7 cellular contexts compared by ENCODE assay signal in genomic region chr9:107296592-107296991, GRCh38. TPM values are rescaled to one million over a fixed set of nuclear protein-coding genes. Genes with fewer than 3 reads are reported as not detected.
DNase-seq lines count a peak whose midpoint lies in the region; ATAC-seq, FAIRE-seq and TF ChIP-seq lines count a peak whose summit lies in the region.
"Not testable (repeated sequence)": the region's sequence is repeated elsewhere in the genome, so short reads cannot be mapped to it uniquely, and the experiment has no call there.

No MANE protein-coding gene starts in this region.

- H3K4ac ChIP-seq in trophoblast cell (ENCODE audit: low read depth, low read length) = peak overlapping the region; percentile 95

- H3K36me3 ChIP-seq in HepG2 (replicated peaks in 1 of 2; ENCODE audit: control insufficient read depth in 1 of 2, insufficient read depth in 2 of 2, low read length in 2 of 2) = peaks cover 1 to 18% of the 10 kb centered on the region in 2 experiments
- H3K36me3 ChIP-seq in trophoblast cell (ENCODE audit: control insufficient read depth in 1 of 2, insufficient read depth in 2 of 2, low read length in 2 of 2); subcutaneous abdominal adipose tissue (ENCODE audit: control insufficient read depth in 5 of 5, insufficient read depth in 5 of 5, low read length in 5 of 5): not testable (repeated sequence)

- not testable (repeated sequence) for H3K9ac ChIP-seq in HepG2 (ENCODE audit: insufficient read depth, low read depth, low read length); trophoblast cell (ENCODE audit: low read length); subcutaneous abdominal adipose tissue (ENCODE audit: low read length in 5 of 5)

- TF ChIP-seq RAD21 in HepG2 (CRISPR knock-in tag; IDR thresholded peaks at IDR 0.05) = not testable (repeated sequence)

- not testable (repeated sequence) for H4K8ac ChIP-seq in trophoblast cell (ENCODE audit: low read depth, low read length)

- H4K20me1 ChIP-seq in HepG2 (ENCODE audit: insufficient read depth, low read length) = peaks cover 93% of the 10 kb centered on the region

- H2AFZ ChIP-seq in HepG2 (ENCODE audit: low read length); trophoblast cell (ENCODE audit: insufficient read depth, low read length, poor library complexity): not testable (repeated sequence)

- intact Hi-C loops in MCF 10A (cut with micrococcal nuclease) = loop anchor here (10.0 kb wide), 1 partner anchor 432 kb away; the partner anchor contains the start of gene ZNF462
- intact Hi-C loops in HepG2 (cut with micrococcal nuclease; ENCODE audit: unreplicated experiment) = not testable (repeated sequence)

- H2BK12ac ChIP-seq in trophoblast cell (ENCODE audit: low read length) = not testable (repeated sequence)

- H3K27ac ChIP-seq in RWPE1 = peak overlapping the region; percentile 11; the same call in 1 of the 2 replicates
- H3K27ac ChIP-seq in HepG2 (ENCODE audit: extremely low read length, insufficient read depth, low read length); trophoblast cell (ENCODE audit: low read depth, low read length): not testable (repeated sequence)
- H3K27ac ChIP-seq in subcutaneous abdominal adipose tissue (ENCODE audit: low read depth, low read length) = peak overlapping the region; percentile 11

- not testable (repeated sequence) for H3K9me3 ChIP-seq in HepG2 (ENCODE audit: low read length); trophoblast cell (ENCODE audit: insufficient read depth, low read depth, low read length); subcutaneous abdominal adipose tissue (ENCODE audit: control insufficient read depth in 5 of 5, low read length in 5 of 5)

- not testable (repeated sequence) for H2BK120ac ChIP-seq in trophoblast cell (ENCODE audit: insufficient read depth, low read length, poor library complexity)

- H3K27me3 ChIP-seq in HepG2 (ENCODE audit: control insufficient read depth in 1 of 2, insufficient read depth in 2 of 2, low read length in 2 of 2); trophoblast cell (ENCODE audit: insufficient read depth, low read length); subcutaneous abdominal adipose tissue (ENCODE audit: control insufficient read depth in 5 of 5, insufficient read depth in 4 of 5, low read length in 5 of 5): not testable (repeated sequence)

- peak; percentile 49 for ATAC-seq in HepG2
- not testable (repeated sequence) for ATAC-seq in naive thymus-derived CD8-positive, alpha-beta T cell

- not testable (repeated sequence) for H2BK5ac ChIP-seq in trophoblast cell (ENCODE audit: low read depth, low read length, poor library complexity)

- H3K4me1 ChIP-seq in HepG2 (ENCODE audit: insufficient read depth, low read length) (peaks cover 68% of the 10 kb centered on the region), subcutaneous abdominal adipose tissue (ENCODE audit: control insufficient read depth in 5 of 5, insufficient read depth in 5 of 5, low read length in 5 of 5) (peaks cover 0 to 48% (median 26%) of the 10 kb centered on the region in 5 donors)
- H3K4me1 ChIP-seq in trophoblast cell (ENCODE audit: control insufficient read depth in 1 of 2, insufficient read depth in 2 of 2, low read length in 2 of 2) = not testable (repeated sequence)

- not testable (repeated sequence) for BruUV-seq in MCF 10A (replicated peaks; lab: Mats Ljungman, UMichigan); HepG2 (replicated peaks; lab: Mats Ljungman, UMichigan)

- H3K27ac Mint-ChIP-seq in activated CD4-positive, alpha-beta T cell treated with anti-CD3 and anti-CD28 coated beads, Interleukin-2, amount 10 ng/mL, durations not matched to agents 7 days and 5 days = peak overlapping the region; percentile 31
- H3K27ac Mint-ChIP-seq in MCF 10A (ENCODE audit: low read depth, unreplicated experiment) = peak overlapping the region; percentile 31
- peak overlapping the region in 6 of 10 donors; percentile 12 to 80 (median 40) for H3K27ac Mint-ChIP-seq in naive thymus-derived CD8-positive, alpha-beta T cell

- not testable (repeated sequence) for TF ChIP-seq EP300 in HepG2 (IDR thresholded peaks at IDR 0.05; ENCODE audit: low read depth in 2 of 2, low read length in 2 of 2); HepG2 (CRISPR knock-in tag; IDR thresholded peaks at IDR 0.05; ENCODE audit: borderline replicate concordance)

- H3K27me3 Mint-ChIP-seq in activated CD4-positive, alpha-beta T cell treated with anti-CD3 and anti-CD28 coated beads, Interleukin-2, amount 10 ng/mL, durations not matched to agents 7 days and 5 days; MCF 10A (ENCODE audit: insufficient read depth, unreplicated experiment); naive thymus-derived CD8-positive, alpha-beta T cell: not testable (repeated sequence)

- in situ Hi-C loops in HepG2 (cut with HindIII; ENCODE audit: extremely low pct_ligation_motif_present, low pct_unique_long_range_greater_than_20kb) = not testable (repeated sequence)

- peaks cover 100% of the 10 kb centered on the region for H3K79me2 ChIP-seq in HepG2 (ENCODE audit: insufficient read depth, low read length)
- H3K79me2 ChIP-seq in trophoblast cell (ENCODE audit: control insufficient read depth, insufficient read depth, low read length, poor library complexity) = peaks cover 21% of the 10 kb centered on the region

- H4K12ac ChIP-seq in trophoblast cell (ENCODE audit: low read depth, low read length) = not testable (repeated sequence)

- H3K79me1 ChIP-seq in trophoblast cell (ENCODE audit: low read length) = not testable (repeated sequence)

- 74% methylated on average over 8 of the region's 8 CpGs for WGBS in HepG2 (ENCODE audit: low lambda C conversion rate)
- no CpG with 5 or more reads among the region's 8 CpGs for WGBS in trophoblast cell (ENCODE audit: extremely low coverage, insufficient coverage, insufficient read length)

- H3K23ac ChIP-seq in trophoblast cell (ENCODE audit: low read length) = not testable (repeated sequence)

- not testable (repeated sequence) for H3K9me3 Mint-ChIP-seq in activated CD4-positive, alpha-beta T cell treated with anti-CD3 and anti-CD28 coated beads, Interleukin-2, amount 10 ng/mL, durations not matched to agents 7 days and 5 days; MCF 10A (ENCODE audit: unreplicated experiment); naive thymus-derived CD8-positive, alpha-beta T cell

- TF ChIP-seq CTCF in RWPE1 (conservative IDR thresholded peaks at IDR 0.05; ENCODE audit: low read depth); MCF 10A (IDR thresholded peaks at IDR 0.05; ENCODE audit: unreplicated experiment); HepG2 (CRISPR knock-in tag; IDR thresholded peaks at IDR 0.05): not testable (repeated sequence)

- H3K18ac ChIP-seq in trophoblast cell (ENCODE audit: low read length) = not testable (repeated sequence)

- H3K4me3 ChIP-seq in HepG2 (replicated peaks in 1 of 3; ENCODE audit: insufficient read depth in 1 of 3, low read depth in 2 of 3, low read length in 3 of 3); trophoblast cell (ENCODE audit: low read depth, low read length); subcutaneous abdominal adipose tissue (ENCODE audit: low read depth in 1 of 5, low read length in 5 of 5): not testable (repeated sequence)

- not testable (repeated sequence) for H4K91ac ChIP-seq in trophoblast cell (ENCODE audit: low read depth, low read length)

- CTCF ChIA-PET in RWPE1 (lab: Yijun Ruan, JAX) (interaction anchor here (0.6 kb wide), 2 partner anchors 136 to 224 kb away, joined by 3 read pairs; no protein-coding TSS in a partner anchor), MCF 10A (lab: Yijun Ruan, JAX) (interaction anchor here (0.6 to 1.7 kb wide), 4 partner anchors 44 to 1480 kb away, joined by 3 to 6 read pairs (median 4); no protein-coding TSS in a partner anchor)
- CTCF ChIA-PET in activated CD4-positive, alpha-beta T cell treated with anti-CD3 and anti-CD28 coated beads, Interleukin-2, amount 10 ng/mL, durations not matched to agents 7 days and 5 days (lab: Charles Lee) = interaction anchor here (1.2 kb wide), 1 partner anchor 45 kb away, joined by 4 read pairs; no protein-coding TSS in a partner anchor
- CTCF ChIA-PET in HepG2 (lab: Yijun Ruan, JAX; ENCODE audit: low intra/inter-chr PET ratio, low total read pairs) = not testable (repeated sequence)

- not testable (repeated sequence) for H2AK5ac ChIP-seq in trophoblast cell (ENCODE audit: low read length)

- peaks cover 55% of the 10 kb centered on the region for H3K4me1 Mint-ChIP-seq in activated CD4-positive, alpha-beta T cell treated with anti-CD3 and anti-CD28 coated beads, Interleukin-2, amount 10 ng/mL, durations not matched to agents 7 days and 5 days
- H3K4me1 Mint-ChIP-seq in MCF 10A (ENCODE audit: insufficient read depth, unreplicated experiment) = peaks cover 23% of the 10 kb centered on the region
- H3K4me1 Mint-ChIP-seq in naive thymus-derived CD8-positive, alpha-beta T cell = peaks cover 29 to 81% (median 54%) of the 10 kb centered on the region in 4 donors

- TF ChIP-seq POLR2A in HepG2 (IDR thresholded peaks at IDR 0.05; ENCODE audit: insufficient read depth in 1 of 2, low read depth in 2 of 2, low read length in 2 of 2) = not testable (repeated sequence)

- not testable (repeated sequence) for FAIRE-seq in HepG2 (lab: Jason Lieb, UNC)

- not testable (repeated sequence) for DNase-seq in RWPE1 (ENCODE audit: low spot score); activated CD4-positive, alpha-beta T cell treated with anti-CD3 and anti-CD28 coated beads, Interleukin-2, amount 10 ng/mL, durations not matched to agents 7 days and 5 days; MCF 10A (ENCODE audit: unreplicated experiment); HepG2 (ENCODE audit: low spot score); naive thymus-derived CD8-positive, alpha-beta T cell; trophoblast cell

- not testable (repeated sequence) for H3K4me2 ChIP-seq in HepG2 (ENCODE audit: low read depth, low read length); trophoblast cell (ENCODE audit: low read length)

- not testable (repeated sequence) for H3K14ac ChIP-seq in trophoblast cell (ENCODE audit: low read length)

- POLR2A ChIA-PET in RWPE1 (lab: Yijun Ruan, JAX; ENCODE audit: low non-redundant PET) (interaction anchor here (0.6 kb wide), 2 partner anchors 192 to 545 kb away, joined by 3 to 4 read pairs; no protein-coding TSS in a partner anchor), MCF 10A (lab: Yijun Ruan, JAX) (interaction anchor here (0.6 to 0.9 kb wide), 2 partner anchors 8 to 1942 kb away, joined by 3 to 4 read pairs; no protein-coding TSS in a partner anchor), HepG2 (lab: Yijun Ruan, JAX) (interaction anchor here (2.2 kb wide), 1 partner anchor 13 kb away, joined by 7 read pairs; the partner anchor contains the start of gene RAD23B)
- POLR2A ChIA-PET in activated CD4-positive, alpha-beta T cell treated with anti-CD3 and anti-CD28 coated beads, Interleukin-2, amount 10 ng/mL, durations not matched to agents 7 days and 5 days (lab: Charles Lee); naive thymus-derived CD8-positive, alpha-beta T cell (lab: Charles Lee): not testable (repeated sequence)

- peaks cover 14% of the 10 kb centered on the region for H3K36me3 Mint-ChIP-seq in activated CD4-positive, alpha-beta T cell treated with anti-CD3 and anti-CD28 coated beads, Interleukin-2, amount 10 ng/mL, durations not matched to agents 7 days and 5 days (ENCODE audit: low read depth)
- H3K36me3 Mint-ChIP-seq in MCF 10A (ENCODE audit: insufficient read depth, unreplicated experiment) = peaks cover 16% of the 10 kb centered on the region
- H3K36me3 Mint-ChIP-seq in naive thymus-derived CD8-positive, alpha-beta T cell = peaks cover 0 to 15% (median 0%) of the 10 kb centered on the region in 3 donors

- H3K4me3 Mint-ChIP-seq in activated CD4-positive, alpha-beta T cell treated with anti-CD3 and anti-CD28 coated beads, Interleukin-2, amount 10 ng/mL, durations not matched to agents 7 days and 5 days; MCF 10A (ENCODE audit: unreplicated experiment); naive thymus-derived CD8-positive, alpha-beta T cell: not testable (repeated sequence)

RNA-seq across cellular contexts. Expression of gene RAD23B, which starts 13.5 kb away (rescaled TPM):
- total RNA-seq in activated CD4-positive, alpha-beta T cell treated with anti-CD3 and anti-CD28 coated beads, Interleukin-2, amount 10 ng/mL, durations not matched to agents 7 days and 5 days = 100 to 1,000 TPM in 1 of 2 experiments, 10 to 100 TPM in 1; 89.7 to 116 TPM
- 173 and 222 TPM in 2 replicates for total RNA-seq in MCF 10A (2022)
- total RNA-seq in HepG2 (2016; rRNA removed; fragmentation: Illumina TruSeq; extraction: Trizol) = 133 and 159 TPM in 2 replicates
- total RNA-seq in HepG2 (2016; cell fraction: cytosol; rRNA removed; fragmentation: Illumina TruSeq; extraction: Trizol; ENCODE audit: low read depth) = 59.7 and 60.0 TPM in 2 replicates
- 128 and 156 TPM in 2 replicates for total RNA-seq in HepG2 (2016; cell fraction: insoluble cytoplasmic fraction; rRNA removed; fragmentation: Illumina TruSeq; extraction: Trizol)
- 120 and 126 TPM in 2 replicates for total RNA-seq in HepG2 (2016; cell fraction: membrane; rRNA removed; fragmentation: Illumina TruSeq; extraction: Trizol)
- 62.9 and 65.9 TPM in 2 replicates for total RNA-seq in HepG2 (2016; cell fraction: nucleus; rRNA removed; fragmentation: Illumina TruSeq; extraction: Trizol)
- polyA plus RNA-seq in HepG2 (2011; rRNA removed) = 156 and 162 TPM in 2 replicates
- 93.8 and 114 TPM in 2 replicates for polyA plus RNA-seq in HepG2 (2011; cell fraction: cytosol; rRNA removed)
- polyA plus RNA-seq in HepG2 (2011; cell fraction: nucleus; rRNA removed) = 25.3 and 25.6 TPM in 2 replicates
- 90.7 and 110 TPM in 2 replicates for polyA plus RNA-seq in HepG2 (2012)
- polyA plus RNA-seq in HepG2 (2016; cell fraction: cytosol; fragmentation: Illumina TruSeq; extraction: Trizol; ENCODE audit: low read depth) = 26.3 and 31.4 TPM in 2 replicates
- 185 and 198 TPM in 2 replicates for polyA plus RNA-seq in HepG2 (2016; cell fraction: insoluble cytoplasmic fraction; fragmentation: Illumina TruSeq; extraction: Trizol; ENCODE audit: low read depth)
- polyA plus RNA-seq in HepG2 (2016; cell fraction: membrane; fragmentation: Illumina TruSeq; extraction: Trizol; ENCODE audit: low read depth) = 79.8 and 80.6 TPM in 2 replicates
- polyA plus RNA-seq in HepG2 (2016; cell fraction: nucleus; fragmentation: Illumina TruSeq; extraction: Trizol; ENCODE audit: insufficient read depth, low read depth) = 67.0 and 71.9 TPM in 2 replicates
- 270 and 278 TPM in 2 replicates for polyA minus RNA-seq in HepG2 (2011; rRNA and poly(A)+ RNA removed; ENCODE audit: low replicate concordance)
- polyA minus RNA-seq in HepG2 (2011; cell fraction: cytosol; rRNA and poly(A)+ RNA removed) = 139 and 149 TPM in 2 replicates
- polyA minus RNA-seq in HepG2 (2011; cell fraction: nucleus; rRNA and poly(A)+ RNA removed) = 85.5 and 87.8 TPM in 2 replicates
- total RNA-seq in naive thymus-derived CD8-positive, alpha-beta T cell = 10 to 100 TPM; 48.1 to 62.5 TPM
- polyA plus RNA-seq in naive thymus-derived CD8-positive, alpha-beta T cell = 10 to 100 TPM in 2 of 3 donors, 1 to 10 TPM in 1; 6.9 to 17.9 (median 14.4) TPM
- polyA plus RNA-seq in trophoblast cell (2013) = 272 and 284 TPM in 2 replicates
